ENCODE assay signal across 8 cellular contexts in genomic region chr12:47828967-47829482, GRCh38. TPM values are rescaled to one million over a fixed set of nuclear protein-coding genes. Genes with fewer than 3 reads are reported as not detected.
DNase-seq lines count a peak whose midpoint lies in the region; ATAC-seq and TF ChIP-seq lines count a peak whose summit lies in the region.

No MANE protein-coding gene starts in this region.

- H3K36me3 Mint-ChIP-seq in nephron (ENCODE audit: low read depth) = no peaks in the 10 kb centered on the region

- peak overlapping the region in 1 of 3 experiments; percentile 60 for H3K4me3 Mint-ChIP-seq in nephron

- H3K27ac Mint-ChIP-seq in nephron = peak overlapping the region; percentile 93 to 96 (median 95)

- ATAC-seq in HG03095 (IDR thresholded peaks at IDR 0.05; ENCODE audit: unreplicated experiment) (no peak), GM18868 (IDR thresholded peaks at IDR 0.05; ENCODE audit: unreplicated experiment) (no peak), HG03025 (IDR thresholded peaks at IDR 0.05; ENCODE audit: low FRiP score, unreplicated experiment) (no peak), HG03469 (IDR thresholded peaks at IDR 0.05; ENCODE audit: unreplicated experiment) (no peak)

- no peaks in the 10 kb centered on the region for H3K9me3 Mint-ChIP-seq in nephron

- peaks cover 52% of the 10 kb centered on the region for H3K4me1 Mint-ChIP-seq in nephron

- no peak for TF ChIP-seq CTCF in nephron (IDR thresholded peaks at IDR 0.05; ENCODE audit: unreplicated experiment in 3 of 3)

- peak; percentile 83 for DNase-seq in ELR (ENCODE audit: low read depth)
- peak; percentile 86 for DNase-seq in RPMI7951 (ENCODE audit: low read depth)
- peak; percentile 98 for DNase-seq in epidermal melanocyte (ENCODE audit: insufficient read length, low spot score)

- H3K27me3 Mint-ChIP-seq in nephron (ENCODE audit: low read depth) = peaks cover 3% of the 10 kb centered on the region

RNA-seq across cellular contexts. Expression of gene HDAC7, which starts 9.3 kb away (rescaled TPM):
- total RNA-seq in RPMI7951 (2014; rRNA removed; shearing (Covaris generic)) = 13.9 and 16.0 TPM in 2 replicates

RNA-seq across cellular contexts. Expression of gene SLC48A1, which starts 56.0 kb away (rescaled TPM):
- total RNA-seq in RPMI7951 (2014; rRNA removed; shearing (Covaris generic)) = 6.3 and 7.2 TPM in 2 replicates
